Comparison of ENCODE assay signal across 23 cellular contexts in the genomic region with DNA sequence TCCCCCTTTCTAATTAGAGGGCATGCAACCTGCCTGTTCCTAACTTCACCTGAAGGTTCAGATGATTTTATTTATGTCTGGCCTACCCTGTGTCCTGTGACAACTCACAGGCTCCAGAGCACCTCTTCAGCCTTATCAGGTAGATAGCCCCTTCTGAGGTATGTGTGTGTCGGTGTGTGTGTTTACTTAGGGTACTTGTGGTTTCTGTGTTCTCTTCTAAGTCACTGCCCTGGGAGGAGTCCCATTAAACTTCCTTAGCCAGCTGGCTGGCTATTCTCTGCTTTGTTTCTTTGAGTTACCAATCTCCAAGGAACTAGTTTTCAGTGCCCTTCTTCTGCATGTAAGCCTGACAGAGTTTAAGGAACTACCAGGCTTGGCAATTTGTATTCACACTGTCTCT.
A peak's percentile ranks its signal among the peaks of the same experiment; 100 is the strongest.
DNase-seq lines count a peak whose midpoint lies in the region; ATAC-seq and TF ChIP-seq lines count a peak whose summit lies in the region.
"Had no signal": no experiment of that assay in that cellular context is flagged by ENCODE, and none has a peak within 500 bp of the region (broad histone marks: within the 10 kb centered on the region; RNA-seq: fewer than 3 reads in every experiment).

No MANE protein-coding gene starts in this region.

- H3K9me3 ChIP-seq in mucosa of descending colon (no peaks in the 10 kb centered on the region), upper lobe of right lung (no peaks in the 10 kb centered on the region)
- H3K9me3 ChIP-seq: adrenal gland, gastroesophageal sphincter, right lobe of liver, testis had no signal

- intact Hi-C loops in mucosa of descending colon (cut with DNase I, micrococcal nuclease) (no loop called here), upper lobe of right lung (cut with DNase I) (no loop called here)

- in situ Hi-C loops in astrocyte of the spinal cord (cut with HindIII; ENCODE audit: low sequenced_read_pairs) = no loop called here

- H3K4me3 ChIP-seq in astrocyte of the spinal cord (ENCODE audit: low read depth, low read length) = no peak overlapping the region
- no peak overlapping the region for H3K4me3 ChIP-seq in mucosa of descending colon
- no peak overlapping the region for H3K4me3 ChIP-seq in upper lobe of right lung
- H3K4me3 ChIP-seq: adrenal gland, gastroesophageal sphincter, right lobe of liver, testis had no signal

- H3K4me1 ChIP-seq in mucosa of descending colon (ENCODE audit: low read depth) = peaks cover 13% of the 10 kb centered on the region
- no peaks in the 10 kb centered on the region for H3K4me1 ChIP-seq in upper lobe of right lung
- H3K4me1 ChIP-seq: adrenal gland, gastroesophageal sphincter, testis had no signal

- peak; percentile 15 for DNase-seq in NCI-H510A treated with DMSO at 0.1 percent for 48 hours (lab: John Stamatoyannopoulos, UW)
- DNase-seq in NCI-H510A (lab: John Stamatoyannopoulos, UW) = no peak
- peak; percentile 2 for DNase-seq in astrocyte of the spinal cord (ENCODE audit: low read depth, low spot score)
- peak in 1 of 3 donors; percentile 45 for DNase-seq in mucosa of descending colon
- no peak for DNase-seq in upper lobe of right lung
- no peak for DNase-seq in SHP77 (lab: John Stamatoyannopoulos, UW)
- no peak for DNase-seq in putamen (ENCODE audit: low spot score)
- DNase-seq: activated CD4-positive, alpha-beta T cell treated with anti-CD3 and anti-CD28 coated beads for 48 hours; activated naive CD4-positive, alpha-beta T cell treated with Interleukin-2 at 50 U/mL for 16 hours; activated T-cell treated with anti-CD3 and anti-CD28 coated beads, Interleukin-2, amount 50 U/mL, for 48 hours; adrenal gland; AML-193; CD4-positive, alpha-beta memory T cell; DMS 273 treated with DMSO at 0.1 percent for 48 hours; HCEC 1CT; kidney; NCI-H187 treated with DMSO at 0.1 percent for 48 hours; right lobe of liver; stimulated activated CD4-positive, alpha-beta T cell treated with anti-CD3 and anti-CD28 coated beads, Interleukin-4, amount 100 ng/mL, for 4 hours; stimulated activated naive CD4-positive, alpha-beta T cell; testis had no signal

- ATAC-seq in mucosa of descending colon = peak; percentile 88
- ATAC-seq in upper lobe of right lung = peak; percentile 93
- no peak for ATAC-seq in HG02973 (IDR thresholded peaks at IDR 0.05; ENCODE audit: unreplicated experiment)
- ATAC-seq: gastroesophageal sphincter had no signal

- peak overlapping the region; percentile 3 for H3K27ac ChIP-seq in upper lobe of right lung
- H3K27ac ChIP-seq: adrenal gland, gastroesophageal sphincter, right lobe of liver, testis had no signal

- TF ChIP-seq CTCF in astrocyte of the spinal cord (IDR thresholded peaks at IDR 0.05; ENCODE audit: low read depth, low read length) = no peak
- no peak for TF ChIP-seq CTCF in mucosa of descending colon (IDR thresholded peaks at IDR 0.05)
- no peak for TF ChIP-seq CTCF in upper lobe of right lung (IDR thresholded peaks at IDR 0.05)

- H3K36me3 ChIP-seq in mucosa of descending colon (ENCODE audit: low read depth) = no peaks in the 10 kb centered on the region
- H3K36me3 ChIP-seq in upper lobe of right lung = no peaks in the 10 kb centered on the region
- H3K36me3 ChIP-seq: adrenal gland, right lobe of liver had no signal

- no peaks in the 10 kb centered on the region for H3K27me3 ChIP-seq in upper lobe of right lung
- H3K27me3 ChIP-seq: adrenal gland, gastroesophageal sphincter, right lobe of liver, testis had no signal

Comparison
In these comparisons a context has a peak if more than half of its experiments do, and no peak if none do; other contexts are left out.
1. DNase-seq: peak in NCI-H510A treated with DMSO at 0.1 percent for 48 hours (single experiment) and astrocyte of the spinal cord (single experiment); none in NCI-H510A (single experiment), upper lobe of right lung (single experiment), SHP77 (0 of 2) and putamen (single experiment).